1 cellular context compared by ENCODE assay signal in the genomic region with DNA sequence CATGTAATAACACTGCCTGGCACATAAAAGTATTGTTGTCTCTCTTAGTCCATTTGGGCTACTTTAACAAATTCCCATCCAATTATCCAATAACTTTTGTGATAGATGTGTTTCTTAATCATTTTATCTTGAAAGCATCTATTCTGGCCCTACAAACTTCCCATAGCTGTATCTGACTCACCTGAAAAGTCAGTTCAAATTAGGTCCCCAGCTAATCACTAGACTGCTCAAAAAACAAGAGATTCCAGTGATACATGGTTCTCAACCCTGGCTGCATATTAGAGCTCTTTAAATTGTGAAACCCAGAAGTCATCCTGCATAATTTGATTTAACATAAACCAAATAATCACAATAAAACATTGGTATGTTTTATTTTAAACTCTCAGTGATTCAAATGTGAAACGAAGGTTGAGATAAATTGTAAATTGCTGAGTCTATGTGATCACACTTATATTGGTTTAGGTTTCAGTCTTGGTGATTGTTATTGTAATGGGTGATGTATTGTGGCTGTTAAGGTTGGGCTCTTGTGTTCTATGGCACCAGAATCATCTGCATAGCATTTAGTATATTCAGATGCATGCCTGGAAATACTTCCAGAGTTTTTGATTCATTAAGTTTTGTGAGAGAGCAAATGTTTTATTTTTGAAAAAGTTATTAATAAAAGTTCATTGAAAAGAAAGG.
TF ChIP-seq lines count a peak whose summit lies in the region.

No MANE protein-coding gene starts in this region.

TF ChIP-seq in SK-N-SH treated with all-trans-retinoic acid at 6 μM for 48 hours, 23 proteins besides CTCF, POLR2A, EP300 and RAD21 (continued from another document):
- TF ChIP-seq ZFP30 (CRISPR knock-in tag; IDR thresholded peaks at IDR 0.05) (no peak), ISL1 (CRISPR knock-in tag; IDR thresholded peaks at IDR 0.05) (peak; percentile 99), CSDC2 (CRISPR knock-in tag; IDR thresholded peaks at IDR 0.05) (0 out of 2 replicates have a peak, but pooled peaks have one; percentile 41), TOX (CRISPR knock-in tag; IDR thresholded peaks at IDR 0.05; ENCODE audit: borderline replicate concordance) (no peak; the same call in 1 of the 2 replicates), ZNF70 (CRISPR knock-in tag; IDR thresholded peaks at IDR 0.05) (no peak), BACH2 (CRISPR knock-in tag; IDR thresholded peaks at IDR 0.05; ENCODE audit: borderline replicate concordance) (no peak), PPARA (CRISPR knock-in tag; IDR thresholded peaks at IDR 0.05; ENCODE audit: borderline replicate concordance) (no peak), ESRRG (CRISPR knock-in tag; IDR thresholded peaks at IDR 0.05) (no peak; the same call in 1 of the 2 replicates), ZNF565 (CRISPR knock-in tag; conservative IDR thresholded peaks at IDR 0.05; ENCODE audit: low read depth) (no peak), ZNF8 (CRISPR knock-in tag; IDR thresholded peaks at IDR 0.05) (no peak), PATZ1 (CRISPR knock-in tag; IDR thresholded peaks at IDR 0.05; ENCODE audit: borderline replicate concordance) (peak; percentile 93), ZC3H10 (CRISPR knock-in tag; IDR thresholded peaks at IDR 0.05) (peak; percentile 63), ARNTL (CRISPR knock-in tag; IDR thresholded peaks at IDR 0.05; ENCODE audit: borderline replicate concordance, low read depth) (no peak), RARB (CRISPR knock-in tag; IDR thresholded peaks at IDR 0.05) (no peak), TCF4 (CRISPR knock-in tag; IDR thresholded peaks at IDR 0.05; ENCODE audit: borderline replicate concordance) (no peak), SNAI2 (CRISPR knock-in tag; IDR thresholded peaks at IDR 0.05) (peak; percentile 86)
- TF ChIP-seq, protein P1, sequence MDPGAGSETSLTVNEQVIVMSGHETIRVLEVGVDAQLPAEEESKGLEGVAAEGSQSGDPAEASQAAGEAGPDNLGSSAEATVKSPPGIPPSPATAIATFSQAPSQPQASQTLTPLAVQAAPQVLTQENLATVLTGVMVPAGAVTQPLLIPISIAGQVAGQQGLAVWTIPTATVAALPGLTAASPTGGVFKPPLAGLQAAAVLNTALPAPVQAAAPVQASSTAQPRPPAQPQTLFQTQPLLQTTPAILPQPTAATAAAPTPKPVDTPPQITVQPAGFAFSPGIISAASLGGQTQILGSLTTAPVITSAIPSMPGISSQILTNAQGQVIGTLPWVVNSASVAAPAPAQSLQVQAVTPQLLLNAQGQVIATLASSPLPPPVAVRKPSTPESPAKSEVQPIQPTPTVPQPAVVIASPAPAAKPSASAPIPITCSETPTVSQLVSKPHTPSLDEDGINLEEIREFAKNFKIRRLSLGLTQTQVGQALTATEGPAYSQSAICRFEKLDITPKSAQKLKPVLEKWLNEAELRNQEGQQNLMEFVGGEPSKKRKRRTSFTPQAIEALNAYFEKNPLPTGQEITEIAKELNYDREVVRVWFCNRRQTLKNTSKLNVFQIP (CRISPR knock-in tag; IDR thresholded peaks at IDR 0.05; ENCODE audit: borderline replicate concordance, low read depth): no peak
- TF ChIP-seq, protein P2, sequence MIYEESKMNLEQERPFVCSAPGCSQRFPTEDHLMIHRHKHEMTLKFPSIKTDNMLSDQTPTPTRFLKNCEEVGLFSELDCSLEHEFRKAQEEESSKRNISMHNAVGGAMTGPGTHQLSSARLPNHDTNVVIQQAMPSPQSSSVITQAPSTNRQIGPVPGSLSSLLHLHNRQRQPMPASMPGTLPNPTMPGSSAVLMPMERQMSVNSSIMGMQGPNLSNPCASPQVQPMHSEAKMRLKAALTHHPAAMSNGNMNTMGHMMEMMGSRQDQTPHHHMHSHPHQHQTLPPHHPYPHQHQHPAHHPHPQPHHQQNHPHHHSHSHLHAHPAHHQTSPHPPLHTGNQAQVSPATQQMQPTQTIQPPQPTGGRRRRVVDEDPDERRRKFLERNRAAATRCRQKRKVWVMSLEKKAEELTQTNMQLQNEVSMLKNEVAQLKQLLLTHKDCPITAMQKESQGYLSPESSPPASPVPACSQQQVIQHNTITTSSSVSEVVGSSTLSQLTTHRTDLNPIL (CRISPR knock-in tag; IDR thresholded peaks at IDR 0.05; ENCODE audit: low read depth): peak; percentile 94
- TF ChIP-seq, protein P3, sequence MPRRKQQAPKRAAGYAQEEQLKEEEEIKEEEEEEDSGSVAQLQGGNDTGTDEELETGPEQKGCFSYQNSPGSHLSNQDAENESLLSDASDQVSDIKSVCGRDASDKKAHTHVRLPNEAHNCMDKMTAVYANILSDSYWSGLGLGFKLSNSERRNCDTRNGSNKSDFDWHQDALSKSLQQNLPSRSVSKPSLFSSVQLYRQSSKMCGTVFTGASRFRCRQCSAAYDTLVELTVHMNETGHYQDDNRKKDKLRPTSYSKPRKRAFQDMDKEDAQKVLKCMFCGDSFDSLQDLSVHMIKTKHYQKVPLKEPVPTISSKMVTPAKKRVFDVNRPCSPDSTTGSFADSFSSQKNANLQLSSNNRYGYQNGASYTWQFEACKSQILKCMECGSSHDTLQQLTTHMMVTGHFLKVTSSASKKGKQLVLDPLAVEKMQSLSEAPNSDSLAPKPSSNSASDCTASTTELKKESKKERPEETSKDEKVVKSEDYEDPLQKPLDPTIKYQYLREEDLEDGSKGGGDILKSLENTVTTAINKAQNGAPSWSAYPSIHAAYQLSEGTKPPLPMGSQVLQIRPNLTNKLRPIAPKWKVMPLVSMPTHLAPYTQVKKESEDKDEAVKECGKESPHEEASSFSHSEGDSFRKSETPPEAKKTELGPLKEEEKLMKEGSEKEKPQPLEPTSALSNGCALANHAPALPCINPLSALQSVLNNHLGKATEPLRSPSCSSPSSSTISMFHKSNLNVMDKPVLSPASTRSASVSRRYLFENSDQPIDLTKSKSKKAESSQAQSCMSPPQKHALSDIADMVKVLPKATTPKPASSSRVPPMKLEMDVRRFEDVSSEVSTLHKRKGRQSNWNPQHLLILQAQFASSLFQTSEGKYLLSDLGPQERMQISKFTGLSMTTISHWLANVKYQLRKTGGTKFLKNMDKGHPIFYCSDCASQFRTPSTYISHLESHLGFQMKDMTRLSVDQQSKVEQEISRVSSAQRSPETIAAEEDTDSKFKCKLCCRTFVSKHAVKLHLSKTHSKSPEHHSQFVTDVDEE (CRISPR knock-in tag; IDR thresholded peaks at IDR 0.05): no peak
TF ChIP-seq in SK-N-SH treated with all-trans-retinoic acid at 6 μM for 48 hours: peak in this region for 9.
